15 cellular contexts compared by ENCODE assay signal in the genomic region with DNA sequence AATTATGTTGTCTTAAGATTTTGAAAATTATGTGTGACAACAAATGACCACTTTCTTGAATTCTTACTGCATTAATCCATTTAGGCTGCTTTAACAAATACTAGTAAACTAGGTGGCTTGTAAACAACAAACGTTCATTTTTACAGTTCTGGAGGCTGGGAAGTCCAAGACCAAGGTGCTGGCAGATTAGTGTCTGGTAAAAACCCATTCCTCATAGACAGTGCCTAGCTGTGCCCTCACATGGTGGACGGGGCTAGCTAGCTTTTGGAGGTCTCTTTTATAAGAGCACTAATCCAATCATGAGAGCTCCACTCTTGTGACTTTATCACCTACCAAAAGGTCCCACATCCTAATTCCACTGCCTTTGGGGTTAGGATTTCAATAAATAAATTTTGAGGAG.
DNase-seq lines count a peak whose midpoint lies in the region; ATAC-seq and TF ChIP-seq lines count a peak whose summit lies in the region.
"Had no signal": no experiment of that assay in that cellular context is flagged by ENCODE, and none has a peak within 500 bp of the region (broad histone marks: within the 10 kb centered on the region; RNA-seq: fewer than 3 reads in every experiment).

No MANE protein-coding gene starts in this region.

- peak overlapping the region; percentile 95 to 98 for H2BK12ac ChIP-seq in mesenchymal stem cell (ENCODE audit: low read length in 2 of 2)

- peak overlapping the region; percentile 15 for H4K91ac ChIP-seq in mesenchymal stem cell (ENCODE audit: low read length)

- H3K27me3 ChIP-seq in HUES64 (ENCODE audit: insufficient read depth, low read length) (no peaks in the 10 kb centered on the region), mesenchymal stem cell (ENCODE audit: control insufficient read depth in 1 of 2, insufficient read depth in 1 of 2, low read length in 2 of 2) (no peaks in the 10 kb centered on the region), smooth muscle cell (ENCODE audit: low read depth) (no peaks in the 10 kb centered on the region)

- TF ChIP-seq CTCF in VCaP (conservative IDR thresholded peaks at IDR 0.05) (no peak), smooth muscle cell (IDR thresholded peaks at IDR 0.05; ENCODE audit: borderline replicate concordance, insufficient read depth, poor library complexity, severe bottlenecking) (no peak)

- no peaks in the 10 kb centered on the region for H3K79me2 ChIP-seq in smooth muscle cell (ENCODE audit: low read depth)

- no peak for ATAC-seq in HG03457 (IDR thresholded peaks at IDR 0.05; ENCODE audit: unreplicated experiment)
- ATAC-seq: A549; CD8-positive, alpha-beta T cell had no signal

- peak overlapping the region; percentile 54 to 57 for H3K18ac ChIP-seq in mesenchymal stem cell (ENCODE audit: low read depth in 1 of 2, low read length in 2 of 2)

- peaks cover 6% of the 10 kb centered on the region for H3K27me3 Mint-ChIP-seq in activated naive CD4-positive, alpha-beta T cell treated with anti-CD3 and anti-CD28 coated beads for 36 hours (ENCODE audit: low read depth)

- H3K36me3 Mint-ChIP-seq in activated naive CD4-positive, alpha-beta T cell treated with anti-CD3 and anti-CD28 coated beads for 36 hours (ENCODE audit: low read depth), result no peaks in the 10 kb centered on the region
- H3K36me3 Mint-ChIP-seq: CD14-positive monocyte; CD8-positive, alpha-beta T cell had no signal

- CTCF ChIA-PET in activated naive CD4-positive, alpha-beta T cell treated with anti-CD3 and anti-CD28 coated beads for 36 hours (lab: Charles Lee), result no interaction called here

- H3K79me1 ChIP-seq in mesenchymal stem cell (replicated peaks; ENCODE audit: low read length, poor library complexity, severe bottlenecking), result no peaks in the 10 kb centered on the region

- H3K9me3 ChIP-seq in HUES64 (ENCODE audit: insufficient read depth, low read depth, low read length) (no peaks in the 10 kb centered on the region), mesenchymal stem cell (ENCODE audit: control insufficient read depth, low read length) (no peaks in the 10 kb centered on the region), smooth muscle cell (replicated peaks; ENCODE audit: low read depth) (no peaks in the 10 kb centered on the region)
- H3K9me3 ChIP-seq: A549 had no signal

- H3K27ac ChIP-seq in HUES64 (ENCODE audit: low read depth, low read length) (peak overlapping the region; percentile 46; the same call in 1 of the 2 replicates), VCaP (peak overlapping the region; percentile 43), mesenchymal stem cell (ENCODE audit: low read length, poor library complexity, severe bottlenecking) (no peak overlapping the region), smooth muscle cell (ENCODE audit: low read depth) (peak overlapping the region; percentile 3)
- H3K27ac ChIP-seq: A549, HL-60 had no signal

- no peak overlapping the region for H4K8ac ChIP-seq in mesenchymal stem cell (ENCODE audit: low read length)

- no peak overlapping the region for H3K14ac ChIP-seq in mesenchymal stem cell (ENCODE audit: low read length in 2 of 2)

- DNase-seq in mesenchymal stem cell (no peak), smooth muscle cell (lab: John Stamatoyannopoulos, UW; ENCODE audit: unreplicated experiment) (no peak)
- DNase-seq in stimulated activated CD4-positive, alpha-beta T cell treated with anti-CD3 and anti-CD28 coated beads, Interleukin-12 subunit alpha, Interleukin-12 subunit beta, amount 100 ng/mL, for 4 hours, result no peak
- no peak for DNase-seq in activated naive CD4-positive, alpha-beta T cell treated with anti-CD3 and anti-CD28 coated beads for 36 hours
- DNase-seq: CD8-positive, alpha-beta T cell; COR-L47; DMS153; DMS79 treated with DMSO at 0.1 percent for 48 hours had no signal

- H3K4me1 ChIP-seq in HUES64 (ENCODE audit: insufficient read depth, low read length) (peaks cover 6% of the 10 kb centered on the region; the same call in 1 of the 2 replicates), mesenchymal stem cell (ENCODE audit: control insufficient read depth, insufficient read depth, low read depth, low read length) (no peaks in the 10 kb centered on the region), smooth muscle cell (ENCODE audit: low read depth) (no peaks in the 10 kb centered on the region)
- H3K4me1 ChIP-seq: A549 had no signal

- H3K9ac ChIP-seq in HUES64 (ENCODE audit: low read depth, low read length) (no peak overlapping the region), mesenchymal stem cell (ENCODE audit: low read length) (no peak overlapping the region), smooth muscle cell (ENCODE audit: low read depth) (no peak overlapping the region)

- no peaks in the 10 kb centered on the region for H4K20me1 ChIP-seq in smooth muscle cell (ENCODE audit: low read depth)

- H2AFZ ChIP-seq in mesenchymal stem cell (ENCODE audit: low read depth, low read length) (no peak overlapping the region), smooth muscle cell (ENCODE audit: low read depth) (no peak overlapping the region)

- 94% methylated on average over 2 of the region's 2 CpGs for WGBS in HUES64
- WGBS in mesenchymal stem cell, result 100% methylated on average over 2 of the region's 2 CpGs
- WGBS in smooth muscle cell (ENCODE audit: low lambda C conversion rate), result 85% methylated on average over 2 of the region's 2 CpGs

- H3K4me3 ChIP-seq in HUES64 (ENCODE audit: low read length), result no peak overlapping the region
- H3K4me3 ChIP-seq in mesenchymal stem cell (ENCODE audit: insufficient read depth in 1 of 2, low read depth in 1 of 2, low read length in 2 of 2), result no peak overlapping the region
- no peak overlapping the region for H3K4me3 ChIP-seq in smooth muscle cell
- H3K4me3 ChIP-seq: A549, HAP-1 had no signal

- H3K36me3 ChIP-seq in HUES64 (ENCODE audit: insufficient read depth, low read length), result no peaks in the 10 kb centered on the region
- H3K36me3 ChIP-seq in mesenchymal stem cell (ENCODE audit: control insufficient read depth in 1 of 2, insufficient read depth in 2 of 2, low read depth in 1 of 2, low read length in 2 of 2), result no peaks in the 10 kb centered on the region
- H3K36me3 ChIP-seq in smooth muscle cell (ENCODE audit: low read depth), result no peaks in the 10 kb centered on the region
- H3K36me3 ChIP-seq: HAP-1 had no signal

- peak overlapping the region; percentile 73 for H2BK120ac ChIP-seq in mesenchymal stem cell (ENCODE audit: low read depth, low read length)

- no peaks in the 10 kb centered on the region for H3F3A ChIP-seq in smooth muscle cell (ENCODE audit: low read depth)

- H3K4me1 Mint-ChIP-seq in activated naive CD4-positive, alpha-beta T cell treated with anti-CD3 and anti-CD28 coated beads for 36 hours (ENCODE audit: low read depth), result no peaks in the 10 kb centered on the region

- no peak overlapping the region for H3K4me3 Mint-ChIP-seq in activated naive CD4-positive, alpha-beta T cell treated with anti-CD3 and anti-CD28 coated beads for 36 hours
- H3K4me3 Mint-ChIP-seq: CD14-positive monocyte; CD8-positive, alpha-beta T cell had no signal

- no peak overlapping the region for H2BK15ac ChIP-seq in mesenchymal stem cell (ENCODE audit: low read depth, poor library complexity, severe bottlenecking)

- H3K27ac Mint-ChIP-seq in activated naive CD4-positive, alpha-beta T cell treated with anti-CD3 and anti-CD28 coated beads for 36 hours, result no peak overlapping the region
- H3K27ac Mint-ChIP-seq: CD14-positive monocyte; CD8-positive, alpha-beta T cell had no signal

- H3K9me3 Mint-ChIP-seq in activated naive CD4-positive, alpha-beta T cell treated with anti-CD3 and anti-CD28 coated beads for 36 hours, result no peaks in the 10 kb centered on the region
- H3K9me3 Mint-ChIP-seq: CD8-positive, alpha-beta T cell had no signal

- H3K4me2 ChIP-seq in mesenchymal stem cell (ENCODE audit: low read length, poor library complexity, severe bottlenecking) (no peak overlapping the region), smooth muscle cell (no peak overlapping the region)
- H3K4me2 ChIP-seq: A549 had no signal

- H3K4ac ChIP-seq in mesenchymal stem cell (ENCODE audit: low read depth in 1 of 2, low read length in 2 of 2), result peak overlapping the region in 1 of 2 experiments; percentile 80

- no peak overlapping the region for H2BK5ac ChIP-seq in mesenchymal stem cell (ENCODE audit: low read depth, low read length, poor library complexity, severe bottlenecking)

- intact Hi-C loops in activated naive CD4-positive, alpha-beta T cell treated with anti-CD3 and anti-CD28 coated beads for 36 hours (cut with micrococcal nuclease), result no loop called here

- H2AK5ac ChIP-seq in mesenchymal stem cell (ENCODE audit: low read length, severe bottlenecking), result no peak overlapping the region

- H3K23ac ChIP-seq in mesenchymal stem cell (ENCODE audit: low read length in 2 of 2), result no peak overlapping the region
